1 cellular context compared by ENCODE assay signal in genomic region chr5:32319392-32319791, GRCh38.
TF ChIP-seq lines count a peak whose summit lies in the region.

No MANE protein-coding gene starts in this region.

TF ChIP-seq in WTC11, 78 proteins besides CTCF, POLR2A, EP300 and RAD21:
- TF ChIP-seq ESRRA (CRISPR knock-in tag; IDR thresholded peaks at IDR 0.05; ENCODE audit: borderline replicate concordance) (no peak), FOXP1 (CRISPR knock-in tag; IDR thresholded peaks at IDR 0.05; ENCODE audit: borderline replicate concordance) (no peak), CBFB (CRISPR knock-in tag; IDR thresholded peaks at IDR 0.05; ENCODE audit: low read depth) (no peak), E2F1 (CRISPR knock-in tag; IDR thresholded peaks at IDR 0.05) (no peak), NR1H2 (CRISPR knock-in tag; IDR thresholded peaks at IDR 0.05) (no peak), MXD4 (CRISPR knock-in tag; IDR thresholded peaks at IDR 0.05; ENCODE audit: borderline replicate concordance) (no peak), PRRX2 (CRISPR knock-in tag; IDR thresholded peaks at IDR 0.05) (no peak), GABPB1 (CRISPR knock-in tag; IDR thresholded peaks at IDR 0.05) (no peak), ZNF671 (CRISPR knock-in tag; IDR thresholded peaks at IDR 0.05) (no peak)
